10 cellular contexts compared by ENCODE assay signal in genomic region chr3:9780451-9780797, GRCh38. TPM values are rescaled to one million over a fixed set of nuclear protein-coding genes. Genes with fewer than 3 reads are reported as not detected.
DNase-seq lines count a peak whose midpoint lies in the region; ATAC-seq lines count a peak whose summit lies in the region.
"Had no signal": no experiment of that assay in that cellular context is flagged by ENCODE, and none has a peak within 500 bp of the region (broad histone marks: within the 10 kb centered on the region; RNA-seq: fewer than 3 reads in every experiment).

No MANE protein-coding gene starts in this region.

- intact Hi-C loops in naive thymus-derived CD4-positive, alpha-beta T cell (cut with micrococcal nuclease): loop anchor here in 1 of 2 donors (1.0 kb wide), 1 partner anchor 12 kb away; the partner anchor contains the start of gene TADA3

- H3K27ac Mint-ChIP-seq in CD4-positive, CD25-positive, alpha-beta regulatory T cell: peak overlapping the region; percentile 84 to 95 (median 85)
- peak overlapping the region; percentile 96 for H3K27ac Mint-ChIP-seq in activated naive CD8-positive, alpha-beta T cell
- H3K27ac Mint-ChIP-seq in naive thymus-derived CD4-positive, alpha-beta T cell: peak overlapping the region in 7 of 9 donors; percentile 68 to 90 (median 80)

- no peak for ATAC-seq in CD4-positive, CD25-positive, alpha-beta regulatory T cell (ENCODE audit: low read depth in 2 of 2)
- ATAC-seq in HG03354 (IDR thresholded peaks at IDR 0.05; ENCODE audit: poor library complexity, severe bottlenecking, unreplicated experiment) (peak; percentile 22), HG03457 (IDR thresholded peaks at IDR 0.05; ENCODE audit: unreplicated experiment) (no peak)
- ATAC-seq in naive thymus-derived CD4-positive, alpha-beta T cell: no peak

- H3K27ac ChIP-seq in CD4-positive, CD25-positive, alpha-beta regulatory T cell (ENCODE audit: insufficient read depth, low read length, poor library complexity, severe bottlenecking): peak overlapping the region; percentile 70
- peak overlapping the region; percentile 5 for H3K27ac ChIP-seq in naive thymus-derived CD4-positive, alpha-beta T cell (ENCODE audit: low read depth, low read length)

- peak overlapping the region in 3 of 4 donors; percentile 61 to 83 (median 64) for H3K4me3 Mint-ChIP-seq in CD4-positive, CD25-positive, alpha-beta regulatory T cell
- H3K4me3 Mint-ChIP-seq in activated naive CD8-positive, alpha-beta T cell: peak overlapping the region; percentile 44
- peak overlapping the region in 9 of 10 donors; percentile 41 to 82 (median 73) for H3K4me3 Mint-ChIP-seq in naive thymus-derived CD4-positive, alpha-beta T cell

- H3K27me3 ChIP-seq in CD4-positive, CD25-positive, alpha-beta regulatory T cell (ENCODE audit: control insufficient read depth, insufficient read depth, low read length): no peaks in the 10 kb centered on the region
- H3K27me3 ChIP-seq in naive thymus-derived CD4-positive, alpha-beta T cell (ENCODE audit: control insufficient read depth in 2 of 2, insufficient read depth in 2 of 2, low read length in 2 of 2): no peaks in the 10 kb centered on the region
- no peaks in the 10 kb centered on the region for H3K27me3 ChIP-seq in H7 (ENCODE audit: control insufficient read depth, insufficient read depth, low read length)

- POLR2A ChIA-PET in naive thymus-derived CD4-positive, alpha-beta T cell (lab: Charles Lee): interaction anchor here (1.0 to 1.6 kb wide), 5 partner anchors 10 to 152 kb away, joined by 3 to 8 read pairs (median 4); partner anchors contain the start of genes ARPC4, CAMK1 and TADA3

- H3K4me1 ChIP-seq in CD4-positive, CD25-positive, alpha-beta regulatory T cell (ENCODE audit: control insufficient read depth, insufficient read depth, low read length, poor library complexity, severe bottlenecking): peaks cover 42% of the 10 kb centered on the region
- H3K4me1 ChIP-seq in naive thymus-derived CD4-positive, alpha-beta T cell (ENCODE audit: control insufficient read depth in 2 of 2, insufficient read depth in 2 of 2, low read length in 2 of 2): peaks cover 33 to 39% of the 10 kb centered on the region in 2 donors

- no peaks in the 10 kb centered on the region for H3K27me3 Mint-ChIP-seq in CD4-positive, CD25-positive, alpha-beta regulatory T cell
- no peaks in the 10 kb centered on the region for H3K27me3 Mint-ChIP-seq in activated naive CD8-positive, alpha-beta T cell
- H3K27me3 Mint-ChIP-seq in naive thymus-derived CD4-positive, alpha-beta T cell: no peaks in the 10 kb centered on the region

- peaks cover 8 to 54% (median 43%) of the 10 kb centered on the region in 4 donors for H3K4me1 Mint-ChIP-seq in CD4-positive, CD25-positive, alpha-beta regulatory T cell
- peaks cover 65% of the 10 kb centered on the region for H3K4me1 Mint-ChIP-seq in activated naive CD8-positive, alpha-beta T cell (ENCODE audit: low read depth)
- peaks cover 43 to 64% (median 55%) of the 10 kb centered on the region in 7 donors for H3K4me1 Mint-ChIP-seq in naive thymus-derived CD4-positive, alpha-beta T cell

- peaks cover 15% of the 10 kb centered on the region for H3K36me3 Mint-ChIP-seq in CD4-positive, CD25-positive, alpha-beta regulatory T cell
- peaks cover 12% of the 10 kb centered on the region for H3K36me3 Mint-ChIP-seq in activated naive CD8-positive, alpha-beta T cell
- H3K36me3 Mint-ChIP-seq in naive thymus-derived CD4-positive, alpha-beta T cell: peaks cover 4 to 29% (median 15%) of the 10 kb centered on the region in 5 donors

- H3K4me3 ChIP-seq in CD4-positive, CD25-positive, alpha-beta regulatory T cell (ENCODE audit: low read depth, low read length): peak overlapping the region; percentile 15
- no peak overlapping the region for H3K4me3 ChIP-seq in naive thymus-derived CD4-positive, alpha-beta T cell (ENCODE audit: low read length)
- no peak overlapping the region for H3K4me3 ChIP-seq in H7 (ENCODE audit: insufficient read depth, low read depth, low read length)

- CTCF ChIA-PET in naive thymus-derived CD4-positive, alpha-beta T cell (lab: Charles Lee): interaction anchor here (1.4 to 1.6 kb wide), 2 partner anchors 15 to 151 kb away, joined by 3 read pairs; no protein-coding TSS in a partner anchor

- no peak for DNase-seq in CD4-positive, CD25-positive, alpha-beta regulatory T cell
- DNase-seq in naive thymus-derived CD4-positive, alpha-beta T cell: peak in 1 of 9 donors; percentile 36
- DNase-seq in activated effector memory CD4-positive, alpha-beta T cell treated with Interleukin-2 at 50 U/mL for 16 hours: no peak
- DNase-seq in DMS79 treated with DMSO at 0.1 percent for 48 hours (lab: John Stamatoyannopoulos, UW): no peak
- no peak for DNase-seq in H7
- DNase-seq: NCI-H524 treated with DMSO at 0.1 percent for 48 hours, T-helper 9 cell had no signal

- peaks cover 29% of the 10 kb centered on the region for H3K36me3 ChIP-seq in CD4-positive, CD25-positive, alpha-beta regulatory T cell (ENCODE audit: control insufficient read depth, insufficient read depth, low read length)
- peaks cover 0 to 34% (median 5%) of the 10 kb centered on the region in 3 experiments for H3K36me3 ChIP-seq in naive thymus-derived CD4-positive, alpha-beta T cell (ENCODE audit: control insufficient read depth in 2 of 3, insufficient read depth in 3 of 3, low read length in 3 of 3)
- peaks cover 20% of the 10 kb centered on the region for H3K36me3 ChIP-seq in H7 (replicated peaks; ENCODE audit: control insufficient read depth, insufficient read depth, low read length)

- H3K9me3 Mint-ChIP-seq in CD4-positive, CD25-positive, alpha-beta regulatory T cell: no peaks in the 10 kb centered on the region
- H3K9me3 Mint-ChIP-seq in activated naive CD8-positive, alpha-beta T cell (ENCODE audit: low read depth): no peaks in the 10 kb centered on the region
- no peaks in the 10 kb centered on the region for H3K9me3 Mint-ChIP-seq in naive thymus-derived CD4-positive, alpha-beta T cell

- no peaks in the 10 kb centered on the region for H3K9me3 ChIP-seq in CD4-positive, CD25-positive, alpha-beta regulatory T cell (ENCODE audit: control insufficient read depth in 2 of 2, low read length in 2 of 2)
- H3K9me3 ChIP-seq in naive thymus-derived CD4-positive, alpha-beta T cell (ENCODE audit: control insufficient read depth in 2 of 3, low read length in 3 of 3): no peaks in the 10 kb centered on the region

RNA-seq across cellular contexts. Expression of gene CAMK1, which starts 10.7 kb away (rescaled TPM):
- total RNA-seq in CD4-positive, CD25-positive, alpha-beta regulatory T cell: 4.9 TPM
- 10 to 100 TPM in 1 of 4 donors, 1 to 10 TPM in 3; 4.5 to 13.7 (median 7.7) TPM for polyA plus RNA-seq in CD4-positive, CD25-positive, alpha-beta regulatory T cell
- 10 to 100 TPM in 2 of 5 experiments, 1 to 10 TPM in 3; 2.1 to 36.3 (median 2.5) TPM for total RNA-seq in naive thymus-derived CD4-positive, alpha-beta T cell
- 1 to 10 TPM in 1 of 2 donors, under 1 TPM in 1; 0.85 to 2.1 TPM for polyA plus RNA-seq in naive thymus-derived CD4-positive, alpha-beta T cell
- 5.1 and 10.7 TPM in 2 replicates for total RNA-seq in H7 (2014; rRNA removed; shearing (Covaris generic))

RNA-seq across cellular contexts. Expression of gene TADA3, which starts 11.8 kb away (rescaled TPM):
- 44.7 TPM for total RNA-seq in CD4-positive, CD25-positive, alpha-beta regulatory T cell
- polyA plus RNA-seq in CD4-positive, CD25-positive, alpha-beta regulatory T cell: 10 to 100 TPM; 50.2 to 69.0 (median 60.5) TPM
- total RNA-seq in naive thymus-derived CD4-positive, alpha-beta T cell: 10 to 100 TPM; 31.6 to 67.4 (median 36.8) TPM
- polyA plus RNA-seq in naive thymus-derived CD4-positive, alpha-beta T cell: 10 to 100 TPM; 44.3 to 69.5 TPM
- 76.0 and 79.6 TPM in 2 replicates for total RNA-seq in H7 (2014; rRNA removed; shearing (Covaris generic))

RNA-seq across cellular contexts. Expression of gene ARPC4, which starts 12.5 kb away (rescaled TPM):
- total RNA-seq in CD4-positive, CD25-positive, alpha-beta regulatory T cell: 203 TPM
- polyA plus RNA-seq in CD4-positive, CD25-positive, alpha-beta regulatory T cell: 100 to 1,000 TPM; 294 to 384 (median 336) TPM
- 100 to 1,000 TPM; 128 to 273 (median 129) TPM for total RNA-seq in naive thymus-derived CD4-positive, alpha-beta T cell
- 100 to 1,000 TPM; 205 to 212 TPM for polyA plus RNA-seq in naive thymus-derived CD4-positive, alpha-beta T cell
- total RNA-seq in H7 (2014; rRNA removed; shearing (Covaris generic)): 207 and 239 TPM in 2 replicates

RNA-seq across cellular contexts. Expression of gene TTLL3, which starts 29.6 kb away (rescaled TPM):
- 89.9 TPM for total RNA-seq in CD4-positive, CD25-positive, alpha-beta regulatory T cell
- 1 to 10 TPM; 2.3 to 3.8 (median 3.1) TPM for polyA plus RNA-seq in CD4-positive, CD25-positive, alpha-beta regulatory T cell
- 100 to 1,000 TPM in 1 of 5 experiments, 10 to 100 TPM in 4; 54.9 to 106 (median 68.0) TPM for total RNA-seq in naive thymus-derived CD4-positive, alpha-beta T cell
- 1 to 10 TPM; 2.5 to 3.3 TPM for polyA plus RNA-seq in naive thymus-derived CD4-positive, alpha-beta T cell
- 3.7 and 7.4 TPM in 2 replicates for total RNA-seq in H7 (2014; rRNA removed; shearing (Covaris generic))

RNA-seq across cellular contexts. Expression of gene OGG1, which starts 30.7 kb away (rescaled TPM):
- 26.3 TPM for total RNA-seq in CD4-positive, CD25-positive, alpha-beta regulatory T cell
- 10 to 100 TPM; 21.8 to 30.2 (median 26.7) TPM for polyA plus RNA-seq in CD4-positive, CD25-positive, alpha-beta regulatory T cell
- 10 to 100 TPM; 18.8 to 42.9 (median 31.6) TPM for total RNA-seq in naive thymus-derived CD4-positive, alpha-beta T cell
- polyA plus RNA-seq in naive thymus-derived CD4-positive, alpha-beta T cell: 10 to 100 TPM; 18.4 to 26.8 TPM
- total RNA-seq in H7 (2014; rRNA removed; shearing (Covaris generic)): 17.7 and 29.3 TPM in 2 replicates
